In the genomic region with DNA sequence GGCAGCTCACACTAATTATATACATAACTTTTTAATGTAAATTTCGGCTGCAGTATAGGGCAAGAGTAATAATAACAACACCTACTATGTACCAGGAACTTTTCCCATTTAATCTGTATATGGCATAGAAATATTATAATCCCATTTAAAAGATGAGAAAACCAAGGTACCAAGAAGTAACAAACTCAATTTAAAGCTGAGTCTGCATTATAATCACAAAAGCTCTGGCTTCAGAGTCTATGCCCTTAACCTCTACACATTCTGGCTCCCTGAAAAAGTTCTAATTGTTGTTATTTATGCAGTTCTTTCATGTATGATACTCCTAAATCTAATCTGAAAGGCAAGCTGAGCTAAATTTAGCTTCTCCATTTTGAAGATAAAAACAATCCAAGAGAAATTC, we compare ENCODE assay signal across 20 cellular contexts.
DNase-seq lines count a peak whose midpoint lies in the region; ATAC-seq, FAIRE-seq and TF ChIP-seq lines count a peak whose summit lies in the region.
"Had no signal": no experiment of that assay in that cellular context is flagged by ENCODE, and none has a peak within 500 bp of the region (broad histone marks: within the 10 kb centered on the region; RNA-seq: fewer than 3 reads in every experiment).

No MANE protein-coding gene starts in this region.

- intact Hi-C loops in HepG2 (cut with micrococcal nuclease; ENCODE audit: unreplicated experiment): no loop called here
- intact Hi-C loops in right lobe of liver (cut with DNase I): no loop called here
- intact Hi-C loops in PC-9 (cut with micrococcal nuclease; ENCODE audit: unreplicated experiment): no loop called here
- intact Hi-C loops in left ventricle myocardium inferior (cut with micrococcal nuclease): no loop called here

- no peak for TF ChIP-seq CTCF in HepG2 (CRISPR knock-in tag; IDR thresholded peaks at IDR 0.05)
- no peak for TF ChIP-seq CTCF in right lobe of liver (IDR thresholded peaks at IDR 0.05)
- TF ChIP-seq CTCF in astrocyte (IDR thresholded peaks at IDR 0.05; ENCODE audit: insufficient read depth, low read depth, low read length): no peak
- no peak for TF ChIP-seq CTCF in thoracic aorta (IDR thresholded peaks at IDR 0.05)
- TF ChIP-seq CTCF in PC-9 (conservative IDR thresholded peaks at IDR 0.05): no peak
- no peak for TF ChIP-seq CTCF in left ventricle myocardium inferior (IDR thresholded peaks at IDR 0.05; ENCODE audit: borderline replicate concordance)

- FAIRE-seq in HepG2 (lab: Jason Lieb, UNC): no peak
- no peak for FAIRE-seq in astrocyte (lab: Jason Lieb, UNC)
- FAIRE-seq: GM12878, HTR-8/SVneo had no signal

- TF ChIP-seq POLR2A in HepG2 (IDR thresholded peaks at IDR 0.05; ENCODE audit: insufficient read depth in 1 of 2, low read depth in 2 of 2, low read length in 2 of 2) (no peak), right lobe of liver (IDR thresholded peaks at IDR 0.05) (no peak)

- in situ Hi-C loops in HepG2 (cut with HindIII; ENCODE audit: extremely low pct_ligation_motif_present, low pct_unique_long_range_greater_than_20kb): no loop called here

- H3K27me3 Mint-ChIP-seq in astrocyte (ENCODE audit: low read depth, unreplicated experiment): no peaks in the 10 kb centered on the region
- H3K27me3 Mint-ChIP-seq: B cell had no signal

- H3K79me2 ChIP-seq in HepG2 (ENCODE audit: insufficient read depth, low read length) (no peaks in the 10 kb centered on the region), astrocyte (ENCODE audit: insufficient read depth, low read length) (no peaks in the 10 kb centered on the region), PC-9 (ENCODE audit: low read depth) (no peaks in the 10 kb centered on the region)

- POLR2A ChIA-PET in HepG2 (lab: Yijun Ruan, JAX): no interaction called here
- POLR2A ChIA-PET in PC-9 (lab: Charles Lee; ENCODE audit: unreplicated experiment): no interaction called here

- no peak overlapping the region for H3K18ac ChIP-seq in mesenchymal stem cell (ENCODE audit: low read depth in 1 of 2, low read length in 2 of 2)

- no peak overlapping the region for H3K23ac ChIP-seq in mesenchymal stem cell (ENCODE audit: low read length in 2 of 2)

- no peaks in the 10 kb centered on the region for H3K79me1 ChIP-seq in mesenchymal stem cell (replicated peaks; ENCODE audit: low read length, poor library complexity, severe bottlenecking)

- BruUV-seq in HepG2 (replicated peaks; lab: Mats Ljungman, UMichigan): no TSS peak
- BruUV-seq in PC-9 (replicated peaks; lab: Mats Ljungman, UMichigan): no TSS peak

- no peaks in the 10 kb centered on the region for H3K4me1 ChIP-seq in HepG2 (ENCODE audit: insufficient read depth, low read length)
- H3K4me1 ChIP-seq in right lobe of liver: no peaks in the 10 kb centered on the region
- peaks cover 3% of the 10 kb centered on the region for H3K4me1 ChIP-seq in astrocyte (ENCODE audit: insufficient read depth, low read length)
- H3K4me1 ChIP-seq in mesenchymal stem cell (ENCODE audit: control insufficient read depth, insufficient read depth, low read depth, low read length): no peaks in the 10 kb centered on the region
- peaks cover 11 to 26% of the 10 kb centered on the region in 2 donors for H3K4me1 ChIP-seq in thoracic aorta (ENCODE audit: control insufficient read depth in 1 of 2, low read depth in 2 of 2)
- no peaks in the 10 kb centered on the region for H3K4me1 ChIP-seq in PC-9 (replicated peaks; ENCODE audit: insufficient read depth)
- no peaks in the 10 kb centered on the region for H3K4me1 ChIP-seq in left ventricle myocardium inferior
- H3K4me1 ChIP-seq: BLaER1 treated with 17β-estradiol and CSF1 and Interleukin-3, amounts not matched to agents 10 nM and 100 nM; HAP-1 had no signal

- no peak overlapping the region for H4K8ac ChIP-seq in mesenchymal stem cell (ENCODE audit: low read length)

- H3K27me3 ChIP-seq in HepG2 (ENCODE audit: control insufficient read depth in 1 of 2, insufficient read depth in 2 of 2, low read length in 2 of 2) (no peaks in the 10 kb centered on the region), right lobe of liver (no peaks in the 10 kb centered on the region), astrocyte (ENCODE audit: insufficient read depth, low read length) (no peaks in the 10 kb centered on the region), mesenchymal stem cell (ENCODE audit: control insufficient read depth in 1 of 2, insufficient read depth in 1 of 2, low read length in 2 of 2) (no peaks in the 10 kb centered on the region), thoracic aorta (replicated peaks; ENCODE audit: insufficient read depth) (no peaks in the 10 kb centered on the region), PC-9 (ENCODE audit: insufficient read depth, low read depth) (no peaks in the 10 kb centered on the region), left ventricle myocardium inferior (ENCODE audit: low read depth) (no peaks in the 10 kb centered on the region)
- H3K27me3 ChIP-seq: BLaER1 treated with 17β-estradiol and CSF1 and Interleukin-3, amounts not matched to agents 10 nM and 100 nM had no signal

- H3K4me2 ChIP-seq in HepG2 (ENCODE audit: low read depth, low read length) (no peak overlapping the region), astrocyte (ENCODE audit: low read length) (no peak overlapping the region), mesenchymal stem cell (ENCODE audit: low read length, poor library complexity, severe bottlenecking) (no peak overlapping the region), PC-9 (no peak overlapping the region)
- H3K4me2 ChIP-seq: BLaER1 treated with 17β-estradiol and CSF1 and Interleukin-3, amounts not matched to agents 10 nM and 100 nM had no signal

- ATAC-seq in HepG2 (no peak), right lobe of liver (no peak), thoracic aorta (ENCODE audit: insufficient number of reproducible peaks, low FRiP score, low read depth) (no peak)
- ATAC-seq: CD8-positive, alpha-beta T cell; GM12878 had no signal

- H2AK5ac ChIP-seq in mesenchymal stem cell (ENCODE audit: low read length, severe bottlenecking): no peak overlapping the region

- H2BK120ac ChIP-seq in mesenchymal stem cell (ENCODE audit: low read depth, low read length): no peak overlapping the region

- H3K36me3 ChIP-seq in HepG2 (replicated peaks in 1 of 2; ENCODE audit: control insufficient read depth in 1 of 2, insufficient read depth in 2 of 2, low read length in 2 of 2) (no peaks in the 10 kb centered on the region), right lobe of liver (no peaks in the 10 kb centered on the region), astrocyte (ENCODE audit: insufficient read depth, low read length) (no peaks in the 10 kb centered on the region), mesenchymal stem cell (ENCODE audit: control insufficient read depth in 1 of 2, insufficient read depth in 2 of 2, low read depth in 1 of 2, low read length in 2 of 2) (no peaks in the 10 kb centered on the region), thoracic aorta (no peaks in the 10 kb centered on the region), PC-9 (ENCODE audit: low read depth) (no peaks in the 10 kb centered on the region), left ventricle myocardium inferior (no peaks in the 10 kb centered on the region)
- H3K36me3 ChIP-seq: BLaER1 treated with 17β-estradiol and CSF1 and Interleukin-3, amounts not matched to agents 10 nM and 100 nM; HAP-1 had no signal

- WGBS in HepG2 (ENCODE audit: low lambda C conversion rate): 0% methylated on average over 1 of the region's 1 CpG
- WGBS in right lobe of liver (ENCODE audit: insufficient coverage, low coverage, low lambda C conversion rate, missing lambda C conversion rate): 25% methylated on average over 1 of the region's 1 CpG
- WGBS in mesenchymal stem cell: no CpG with 5 or more reads among the region's 1 CpG

- H3K4me1 Mint-ChIP-seq in astrocyte (ENCODE audit: low read depth, unreplicated experiment): peaks cover 4% of the 10 kb centered on the region
- H3K4me1 Mint-ChIP-seq: B cell had no signal

- H3K9me3 Mint-ChIP-seq in astrocyte (ENCODE audit: unreplicated experiment): no peaks in the 10 kb centered on the region

- no peaks in the 10 kb centered on the region for H4K20me1 ChIP-seq in HepG2 (ENCODE audit: insufficient read depth, low read length)
- H4K20me1 ChIP-seq in astrocyte (ENCODE audit: insufficient read depth, low read length): no peaks in the 10 kb centered on the region
- H4K20me1 ChIP-seq in PC-9 (ENCODE audit: insufficient read depth): no peaks in the 10 kb centered on the region
- H4K20me1 ChIP-seq: BLaER1 treated with 17β-estradiol and CSF1 and Interleukin-3, amounts not matched to agents 10 nM and 100 nM had no signal

- no peak overlapping the region for H3K4me3 Mint-ChIP-seq in astrocyte (ENCODE audit: unreplicated experiment)
- H3K4me3 Mint-ChIP-seq: B cell; CD8-positive, alpha-beta T cell; HFFc6 had no signal

- H3K27ac Mint-ChIP-seq in astrocyte (ENCODE audit: unreplicated experiment): peak overlapping the region; percentile 50
- H3K27ac Mint-ChIP-seq: B cell; CD8-positive, alpha-beta T cell; HFFc6 had no signal

- CTCF ChIA-PET in HepG2 (lab: Yijun Ruan, JAX; ENCODE audit: low intra/inter-chr PET ratio, low total read pairs): no interaction called here
- CTCF ChIA-PET in PC-9 (lab: Charles Lee): no interaction called here

- H2BK12ac ChIP-seq in mesenchymal stem cell (ENCODE audit: low read length in 2 of 2): no peak overlapping the region

- H2AFZ ChIP-seq in HepG2 (ENCODE audit: low read length) (no peak overlapping the region), astrocyte (ENCODE audit: low read depth, low read length) (no peak overlapping the region), mesenchymal stem cell (ENCODE audit: low read depth, low read length) (no peak overlapping the region), PC-9 (no peak overlapping the region)

- no peak overlapping the region for H3K4me3 ChIP-seq in HepG2 (replicated peaks in 1 of 3; ENCODE audit: insufficient read depth in 1 of 3, low read depth in 2 of 3, low read length in 3 of 3)
- H3K4me3 ChIP-seq in right lobe of liver: no peak overlapping the region
- no peak overlapping the region for H3K4me3 ChIP-seq in astrocyte (ENCODE audit: insufficient read depth, low read depth, low read length)
- H3K4me3 ChIP-seq in mesenchymal stem cell (ENCODE audit: insufficient read depth in 1 of 2, low read depth in 1 of 2, low read length in 2 of 2): no peak overlapping the region
- H3K4me3 ChIP-seq in thoracic aorta: no peak overlapping the region
- no peak overlapping the region for H3K4me3 ChIP-seq in PC-9
- no peak overlapping the region for H3K4me3 ChIP-seq in left ventricle myocardium inferior
- H3K4me3 ChIP-seq: BLaER1 treated with 17β-estradiol and CSF1 and Interleukin-3, amounts not matched to agents 10 nM and 100 nM; GM12878; HAP-1 had no signal

- no peak overlapping the region for H3K4ac ChIP-seq in mesenchymal stem cell (ENCODE audit: low read depth in 1 of 2, low read length in 2 of 2)

- H2BK15ac ChIP-seq in mesenchymal stem cell (ENCODE audit: low read depth, poor library complexity, severe bottlenecking): no peak overlapping the region

- H2BK5ac ChIP-seq in mesenchymal stem cell (ENCODE audit: low read depth, low read length, poor library complexity, severe bottlenecking): no peak overlapping the region

- no peaks in the 10 kb centered on the region for H3F3A ChIP-seq in PC-9 (ENCODE audit: insufficient read depth, low read depth)

- no peak for TF ChIP-seq EP300 in HepG2 (IDR thresholded peaks at IDR 0.05; ENCODE audit: low read depth in 2 of 2, low read length in 2 of 2)
- no peak for TF ChIP-seq EP300 in HepG2 (CRISPR knock-in tag; IDR thresholded peaks at IDR 0.05; ENCODE audit: borderline replicate concordance)

- H3K14ac ChIP-seq in mesenchymal stem cell (ENCODE audit: low read length in 2 of 2): no peak overlapping the region

- H3K36me3 Mint-ChIP-seq in astrocyte (ENCODE audit: low read depth, unreplicated experiment): no peaks in the 10 kb centered on the region
- H3K36me3 Mint-ChIP-seq: CD8-positive, alpha-beta T cell had no signal

- H3K9me3 ChIP-seq in HepG2 (ENCODE audit: low read length) (no peaks in the 10 kb centered on the region), right lobe of liver (no peaks in the 10 kb centered on the region), astrocyte (ENCODE audit: insufficient read depth, low read depth, low read length) (no peaks in the 10 kb centered on the region), mesenchymal stem cell (ENCODE audit: control insufficient read depth, low read length) (no peaks in the 10 kb centered on the region), thoracic aorta (no peaks in the 10 kb centered on the region), PC-9 (ENCODE audit: insufficient read depth, low read depth) (no peaks in the 10 kb centered on the region), left ventricle myocardium inferior (replicated peaks) (no peaks in the 10 kb centered on the region)
- H3K9me3 ChIP-seq: BLaER1 treated with 17β-estradiol and CSF1 and Interleukin-3, amounts not matched to agents 10 nM and 100 nM; HAP-1 had no signal

- no peak for TF ChIP-seq RAD21 in HepG2 (CRISPR knock-in tag; IDR thresholded peaks at IDR 0.05)

- no peak overlapping the region for H4K91ac ChIP-seq in mesenchymal stem cell (ENCODE audit: low read length)

- H3K9ac ChIP-seq in HepG2 (ENCODE audit: insufficient read depth, low read depth, low read length) (no peak overlapping the region), astrocyte (ENCODE audit: low read length) (no peak overlapping the region), mesenchymal stem cell (ENCODE audit: low read length) (peak overlapping the region; percentile 58)
- H3K9ac ChIP-seq: BLaER1 treated with 17β-estradiol and CSF1 and Interleukin-3, amounts not matched to agents 10 nM and 100 nM had no signal

- H3K27ac ChIP-seq in HepG2 (ENCODE audit: extremely low read length, insufficient read depth, low read length): no peak overlapping the region
- no peak overlapping the region for H3K27ac ChIP-seq in right lobe of liver
- H3K27ac ChIP-seq in astrocyte (ENCODE audit: low read depth, low read length): peak overlapping the region; percentile 30
- no peak overlapping the region for H3K27ac ChIP-seq in mesenchymal stem cell (ENCODE audit: low read length, poor library complexity, severe bottlenecking)
- peak overlapping the region; percentile 51 to 54 for H3K27ac ChIP-seq in thoracic aorta
- no peak overlapping the region for H3K27ac ChIP-seq in PC-9
- no peak overlapping the region for H3K27ac ChIP-seq in left ventricle myocardium inferior (replicated peaks)
- H3K27ac ChIP-seq: BLaER1 treated with 17β-estradiol and CSF1 and Interleukin-3, amounts not matched to agents 10 nM and 100 nM had no signal

- no peaks in the 10 kb centered on the region for H3K9me2 ChIP-seq in PC-9 (ENCODE audit: insufficient read depth)

- DNase-seq in HepG2 (ENCODE audit: low spot score) (no peak), right lobe of liver (no peak), astrocyte (ENCODE audit: low read depth) (no peak), mesenchymal stem cell (no peak), thoracic aorta (ENCODE audit: low spot score) (no peak), PC-9 (no peak), midbrain (lab: John Stamatoyannopoulos, UW) (no peak), left ventricle myocardium inferior (no peak)
- DNase-seq: 8988T; Calu3; CD8-positive, alpha-beta T cell; DMS53; DND-41; EL had no signal

Comparison
In these comparisons a context has a peak if more than half of its experiments do, and no peak if none do; other contexts are left out.
1. H3K27ac ChIP-seq: peak in astrocyte (single experiment) and thoracic aorta (2 of 2); none in HepG2 (single experiment), right lobe of liver (0 of 3), mesenchymal stem cell (single experiment), PC-9 (single experiment) and left ventricle myocardium inferior (single experiment).